ENCODE assay signal across 29 cellular contexts in genomic region chr14:65219353-65219752, GRCh38.
"Had no signal": no experiment of that assay in that cellular context is flagged by ENCODE, and none has a peak within 500 bp of the region (broad histone marks: within the 10 kb centered on the region; RNA-seq: fewer than 3 reads in every experiment).

No MANE protein-coding gene starts in this region.

- H3K36me3 ChIP-seq: colonic mucosa, esophagus muscularis mucosa, esophagus squamous epithelium, gastrocnemius medialis, gastroesophageal sphincter, heart right ventricle had no signal

- H3K4me3 ChIP-seq: colonic mucosa, coronary artery, dorsolateral prefrontal cortex, esophagus muscularis mucosa, esophagus squamous epithelium, gastrocnemius medialis, gastroesophageal sphincter, heart right ventricle, hepatocyte had no signal

- H3K9me3 Mint-ChIP-seq: dendritic cell treated with granulocyte-macrophage colony-stimulating factor and Interleukin-4, amounts not matched to agents 40 ng/mL and 50 ng/mL, for 4 days; effector memory CD8-positive, alpha-beta T cell; endodermal cell had no signal

- H3K27me3 ChIP-seq: colonic mucosa, dorsolateral prefrontal cortex, esophagus muscularis mucosa, esophagus squamous epithelium, foreskin keratinocyte, gastrocnemius medialis, gastroesophageal sphincter, heart right ventricle, hepatocyte had no signal

- ATAC-seq: effector memory CD8-positive, alpha-beta T cell; esophagus mucosa; foreskin keratinocyte; gastrocnemius medialis; gastroesophageal sphincter; heart right ventricle had no signal

- H3K9me3 ChIP-seq: colonic mucosa, esophagus muscularis mucosa, esophagus squamous epithelium, gastrocnemius medialis, gastroesophageal sphincter, heart right ventricle had no signal

- H3K27ac Mint-ChIP-seq: dendritic cell treated with granulocyte-macrophage colony-stimulating factor and Interleukin-4, amounts not matched to agents 40 ng/mL and 50 ng/mL, for 4 days; effector memory CD8-positive, alpha-beta T cell; endodermal cell had no signal

- H3K4me3 Mint-ChIP-seq: dendritic cell treated with granulocyte-macrophage colony-stimulating factor and Interleukin-4, amounts not matched to agents 40 ng/mL and 50 ng/mL, for 4 days; effector memory CD8-positive, alpha-beta T cell; endodermal cell had no signal

- H3K4me1 ChIP-seq: colonic mucosa, esophagus muscularis mucosa, foreskin keratinocyte, gastrocnemius medialis had no signal

- FAIRE-seq: endometrium, endothelial cell of umbilical vein, frontal cortex had no signal

- DNase-seq: colonic mucosa; cortex of kidney; dermis blood vessel endothelial cell; dorsolateral prefrontal cortex; effector CD4-positive, alpha-beta T cell; effector CD8-positive, alpha-beta T cell; effector memory CD4-positive, alpha-beta T cell; effector memory CD8-positive, alpha-beta T cell; endodermal cell; erythroblast; esophagus squamous epithelium; foreskin fibroblast; foreskin keratinocyte; foreskin melanocyte; gastrocnemius medialis; glutamatergic neuron; head of caudate nucleus; heart right ventricle; hippocampal formation had no signal

- H3K27ac ChIP-seq: colonic mucosa, coronary artery, dorsolateral prefrontal cortex, epithelial cell of prostate, esophagus muscularis mucosa, esophagus squamous epithelium, foreskin keratinocyte, gastrocnemius medialis, gastroesophageal sphincter, heart right ventricle, hepatocyte had no signal

- H3K4me2 ChIP-seq: hepatocyte had no signal
